In the genomic region with DNA sequence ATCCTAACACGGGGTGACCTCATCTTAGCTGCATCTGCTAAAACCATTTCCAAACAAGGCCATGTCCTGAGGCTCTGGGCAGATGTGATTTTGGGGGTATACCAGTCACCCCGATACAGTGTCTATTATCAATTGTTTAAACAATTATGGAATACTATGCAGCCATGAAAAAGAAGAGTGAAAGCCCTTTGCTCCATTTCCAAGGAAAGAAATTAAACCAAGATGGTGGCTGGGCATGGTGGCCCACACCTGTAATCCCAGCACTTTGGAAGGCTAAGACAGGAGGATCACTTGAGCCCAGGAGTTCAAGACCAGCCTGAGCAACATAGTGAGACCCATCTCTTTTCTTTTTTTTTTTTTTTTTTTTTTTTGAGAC, we compare ENCODE assay signal across 19 cellular contexts. TPM values are rescaled to one million over a fixed set of nuclear protein-coding genes. Genes with fewer than 3 reads are reported as not detected.
"Had no signal": no experiment of that assay in that cellular context is flagged by ENCODE, and none has a peak within 500 bp of the region (broad histone marks: within the 10 kb centered on the region; RNA-seq: fewer than 3 reads in every experiment).

No MANE protein-coding gene starts in this region.

- H3K9me3 Mint-ChIP-seq: activated naive CD4-positive, alpha-beta T cell treated with anti-CD3 and anti-CD28 coated beads, Interleukin-2, amount 50 U/mL, for 24 hours; central memory CD8-positive, alpha-beta T cell; natural killer cell treated with Interleukin-12 subunit alpha and Interleukin-12 subunit beta and Interleukin-15 and Interleukin-18, amount 100 ng/mL, for 72 hours had no signal

- H3K36me3 Mint-ChIP-seq: natural killer cell treated with Interleukin-12 subunit alpha and Interleukin-12 subunit beta and Interleukin-15 and Interleukin-18, amount 100 ng/mL, for 72 hours had no signal

- H3K27me3 ChIP-seq: body of pancreas, foreskin keratinocyte, suprapubic skin, upper lobe of left lung had no signal

- H3K4me1 Mint-ChIP-seq: activated naive CD4-positive, alpha-beta T cell treated with anti-CD3 and anti-CD28 coated beads, Interleukin-2, amount 50 U/mL, for 24 hours; central memory CD8-positive, alpha-beta T cell had no signal

- H3K4me2 ChIP-seq: smooth muscle cell had no signal

- H3K9me3 ChIP-seq: body of pancreas, prostate gland, suprapubic skin, upper lobe of left lung had no signal

- H3K27me3 Mint-ChIP-seq: activated naive CD4-positive, alpha-beta T cell treated with anti-CD3 and anti-CD28 coated beads, Interleukin-2, amount 50 U/mL, for 24 hours; central memory CD8-positive, alpha-beta T cell; natural killer cell treated with Interleukin-12 subunit alpha and Interleukin-12 subunit beta and Interleukin-15 and Interleukin-18, amount 100 ng/mL, for 72 hours had no signal

- H3K4me3 Mint-ChIP-seq: activated naive CD4-positive, alpha-beta T cell treated with anti-CD3 and anti-CD28 coated beads, Interleukin-2, amount 50 U/mL, for 24 hours; central memory CD8-positive, alpha-beta T cell; natural killer cell treated with Interleukin-12 subunit alpha and Interleukin-12 subunit beta and Interleukin-15 and Interleukin-18, amount 100 ng/mL, for 72 hours had no signal

- H3K4me3 ChIP-seq: body of pancreas, prostate gland, smooth muscle cell, suprapubic skin, upper lobe of left lung had no signal

- H3K4me1 ChIP-seq: body of pancreas, foreskin keratinocyte, prostate gland had no signal

- DNase-seq: activated CD4-positive, CD25-positive, alpha-beta regulatory T cell treated with anti-CD3 and anti-CD28 coated beads, Interleukin-2, amount 50 U/mL, for 72 hours; activated effector memory CD4-positive, alpha-beta T cell treated with Interleukin-2 at 50 U/mL for 16 hours; body of pancreas; effector memory CD4-positive, alpha-beta T cell; foreskin keratinocyte; kidney glomerular epithelial cell; left ventricle myocardium superior; mesenchymal stem cell; stimulated activated CD4-positive, alpha-beta T cell treated with anti-CD3 and anti-CD28 coated beads, Interleukin-4, amount 100 ng/mL, for 4 hours; stimulated activated CD8-positive, alpha-beta memory T cell treated with anti-CD3 and anti-CD28 coated beads, Interleukin-4, amount 100 ng/mL, for 48 hours; stimulated activated naive CD8-positive, alpha-beta T cell treated with anti-CD3 and anti-CD28 coated beads, Interleukin-15, Interleukin-2, amounts not matched to agents 100 U/mL and 50 U/mL, for 24 hours had no signal

- H3K36me3 ChIP-seq: prostate gland had no signal

- H3K27ac ChIP-seq: body of pancreas, foreskin keratinocyte, prostate gland, suprapubic skin, upper lobe of left lung had no signal

- H3K27ac Mint-ChIP-seq: activated naive CD4-positive, alpha-beta T cell treated with anti-CD3 and anti-CD28 coated beads, Interleukin-2, amount 50 U/mL, for 24 hours; natural killer cell treated with Interleukin-12 subunit alpha and Interleukin-12 subunit beta and Interleukin-15 and Interleukin-18, amount 100 ng/mL, for 72 hours had no signal

- ATAC-seq: body of pancreas; foreskin keratinocyte; left ventricle myocardium superior; natural killer cell treated with Interleukin-12 subunit alpha and Interleukin-12 subunit beta and Interleukin-15 and Interleukin-18, amount 100 ng/mL, for 72 hours; right cardiac atrium; stimulated activated naive CD8-positive, alpha-beta T cell treated with anti-CD3 and anti-CD28 coated beads, Interleukin-15, Interleukin-2, amounts not matched to agents 100 U/mL and 50 U/mL, for 24 hours had no signal

RNA-seq across cellular contexts. Expression of gene TEKTIP1, which starts 0.8 kb away (rescaled TPM):
- total RNA-seq: foreskin keratinocyte, smooth muscle cell had no signal
- polyA plus RNA-seq: foreskin keratinocyte had no signal
